ENCODE assay signal across 18 cellular contexts in genomic region chr3:188198001-188198400, GRCh38. TPM values are rescaled to one million over a fixed set of nuclear protein-coding genes. Genes with fewer than 3 reads are reported as not detected.
DNase-seq lines count a peak whose midpoint lies in the region; ATAC-seq and TF ChIP-seq lines count a peak whose summit lies in the region.
"Had no signal": no experiment of that assay in that cellular context is flagged by ENCODE, and none has a peak within 500 bp of the region (broad histone marks: within the 10 kb centered on the region; RNA-seq: fewer than 3 reads in every experiment).

No MANE protein-coding gene starts in this region.

- no peaks in the 10 kb centered on the region for H3K9me3 ChIP-seq in breast epithelium
- no peaks in the 10 kb centered on the region for H3K9me3 ChIP-seq in heart right ventricle
- H3K9me3 ChIP-seq in trophoblast cell (ENCODE audit: insufficient read depth, low read depth, low read length): no peaks in the 10 kb centered on the region
- H3K9me3 ChIP-seq in stomach smooth muscle (ENCODE audit: control insufficient read depth in 2 of 2, low read length in 2 of 2): no peaks in the 10 kb centered on the region
- no peaks in the 10 kb centered on the region for H3K9me3 ChIP-seq in PC-9 (ENCODE audit: insufficient read depth, low read depth)
- H3K9me3 ChIP-seq: BLaER1 had no signal

- no peak overlapping the region for H3K4me3 Mint-ChIP-seq in MCF 10A (ENCODE audit: unreplicated experiment)
- H3K4me3 Mint-ChIP-seq in activated naive CD4-positive, alpha-beta T cell treated with anti-CD3 and anti-CD28 coated beads, Interleukin-2, amount 10 ng/mL, durations not matched to agents 7 days and 5 days: no peak overlapping the region
- H3K4me3 Mint-ChIP-seq: CD8-positive, alpha-beta memory T cell had no signal

- H3K9me2 ChIP-seq in PC-9 (ENCODE audit: insufficient read depth): no peaks in the 10 kb centered on the region

- TF ChIP-seq CTCF in breast epithelium (IDR thresholded peaks at IDR 0.05): no peak
- TF ChIP-seq CTCF in MCF 10A (IDR thresholded peaks at IDR 0.05; ENCODE audit: unreplicated experiment): no peak
- no peak for TF ChIP-seq CTCF in heart right ventricle (IDR thresholded peaks at IDR 0.05)
- TF ChIP-seq CTCF in PC-9 (conservative IDR thresholded peaks at IDR 0.05): no peak
- no peak for TF ChIP-seq CTCF in GM20000 (IDR thresholded peaks at IDR 0.05; ENCODE audit: extremely low read depth, missing control alignments)

- DNase-seq in breast epithelium (ENCODE audit: low spot score in 2 of 2) (no peak), MCF 10A (ENCODE audit: unreplicated experiment) (no peak), heart right ventricle (no peak), trophoblast cell (no peak), PC-9 (no peak), GM20000 (ENCODE audit: low spot score) (no peak)
- no peak for DNase-seq in activated naive CD4-positive, alpha-beta T cell treated with anti-CD3 and anti-CD28 coated beads, Interleukin-2, amount 10 ng/mL, durations not matched to agents 7 days and 5 days
- DNase-seq: CD8-positive, alpha-beta memory T cell; H7; Karpas-422; NCI-H1436; NCI-H226; NCI-H526; NK-92 treated with Interleukin-12 subunit alpha and Interleukin-12 subunit beta, amount 100 ng/mL, for 24 hours; PC-3 had no signal

- peak in 4 of 8 donors; percentile 23 to 55 (median 39) for ATAC-seq in heart right ventricle
- ATAC-seq: PC-3 had no signal

- H4K12ac ChIP-seq in trophoblast cell (ENCODE audit: low read depth, low read length): no peak overlapping the region

- H2AFZ ChIP-seq in trophoblast cell (ENCODE audit: insufficient read depth, low read length, poor library complexity): no peak overlapping the region
- H2AFZ ChIP-seq in PC-9: no peak overlapping the region

- no peak overlapping the region for H4K8ac ChIP-seq in trophoblast cell (ENCODE audit: low read depth, low read length)

- peaks cover 6% of the 10 kb centered on the region for H3K36me3 Mint-ChIP-seq in MCF 10A (ENCODE audit: insufficient read depth, unreplicated experiment)
- H3K36me3 Mint-ChIP-seq in activated naive CD4-positive, alpha-beta T cell treated with anti-CD3 and anti-CD28 coated beads, Interleukin-2, amount 10 ng/mL, durations not matched to agents 7 days and 5 days: peaks cover 27% of the 10 kb centered on the region

- H2BK120ac ChIP-seq in trophoblast cell (ENCODE audit: insufficient read depth, low read length, poor library complexity): no peak overlapping the region

- no peaks in the 10 kb centered on the region; the same call in 1 of the 2 replicates for H3F3A ChIP-seq in PC-9 (ENCODE audit: insufficient read depth, low read depth)

- 67 to 74% methylated on average over 3 of the region's 3 CpGs for WGBS in heart right ventricle, 2 donors
- WGBS in trophoblast cell (ENCODE audit: extremely low coverage, insufficient coverage, insufficient read length): no CpG with 5 or more reads among the region's 3 CpGs

- peaks cover 3% of the 10 kb centered on the region for H3K79me1 ChIP-seq in trophoblast cell (ENCODE audit: low read length)

- no peak overlapping the region for H3K9ac ChIP-seq in trophoblast cell (ENCODE audit: low read length)
- peak overlapping the region in 1 of 2 donors; percentile 21 for H3K9ac ChIP-seq in stomach smooth muscle (ENCODE audit: low read length in 2 of 2)
- H3K9ac ChIP-seq: BLaER1 had no signal

- peak overlapping the region; percentile 3 for H3K4me2 ChIP-seq in trophoblast cell (ENCODE audit: low read length)
- H3K4me2 ChIP-seq in PC-9: no peak overlapping the region
- H3K4me2 ChIP-seq: BLaER1 had no signal

- no peak overlapping the region for H3K23ac ChIP-seq in trophoblast cell (ENCODE audit: low read length)

- CTCF ChIA-PET in MCF 10A (lab: Yijun Ruan, JAX): interaction anchor here (0.6 to 1.5 kb wide), 3 partner anchors 15 to 457 kb away, joined by 3 to 4 read pairs (median 3); no protein-coding TSS in a partner anchor
- CTCF ChIA-PET in PC-9 (lab: Charles Lee): no interaction called here
- CTCF ChIA-PET in activated naive CD4-positive, alpha-beta T cell treated with anti-CD3 and anti-CD28 coated beads, Interleukin-2, amount 10 ng/mL, durations not matched to agents 7 days and 5 days (lab: Charles Lee): interaction anchor here (0.6 kb wide), 1 partner anchor 461 kb away, joined by 3 read pairs; no protein-coding TSS in a partner anchor

- H4K91ac ChIP-seq in trophoblast cell (ENCODE audit: low read depth, low read length): no peak overlapping the region

- peaks cover 0 to 12% of the 10 kb centered on the region in 2 donors for H3K4me1 ChIP-seq in breast epithelium
- H3K4me1 ChIP-seq in heart right ventricle: peaks cover 4 to 75% (median 52%) of the 10 kb centered on the region in 9 donors
- peaks cover 22 to 31% of the 10 kb centered on the region in 2 experiments for H3K4me1 ChIP-seq in trophoblast cell (ENCODE audit: control insufficient read depth in 1 of 2, insufficient read depth in 2 of 2, low read length in 2 of 2)
- peaks cover 57% of the 10 kb centered on the region for H3K4me1 ChIP-seq in stomach smooth muscle (ENCODE audit: control insufficient read depth, insufficient read depth, low read length)
- peaks cover 24% of the 10 kb centered on the region for H3K4me1 ChIP-seq in PC-9 (replicated peaks; ENCODE audit: insufficient read depth)

- H3K27ac ChIP-seq in breast epithelium: peak overlapping the region; percentile 44 to 56
- peak overlapping the region; percentile 43 to 85 (median 81) for H3K27ac ChIP-seq in heart right ventricle
- H3K27ac ChIP-seq in trophoblast cell (ENCODE audit: low read depth, low read length): no peak overlapping the region
- peak overlapping the region; percentile 89 for H3K27ac ChIP-seq in stomach smooth muscle (ENCODE audit: low read length)
- H3K27ac ChIP-seq in PC-9: no peak overlapping the region
- H3K27ac ChIP-seq: 22Rv1, BLaER1 had no signal

- H3K4me3 ChIP-seq in breast epithelium (no peak overlapping the region), heart right ventricle (no peak overlapping the region), trophoblast cell (ENCODE audit: low read depth, low read length) (no peak overlapping the region), stomach smooth muscle (ENCODE audit: low read length in 2 of 2) (peak overlapping the region in 1 of 2 donors; percentile 29), PC-9 (no peak overlapping the region)
- H3K4me3 ChIP-seq: BLaER1 had no signal

- H3K4ac ChIP-seq in trophoblast cell (ENCODE audit: low read depth, low read length): no peak overlapping the region

- H4K20me1 ChIP-seq in PC-9 (ENCODE audit: insufficient read depth): peaks cover 3% of the 10 kb centered on the region; the same call in 1 of the 2 replicates

- H3K18ac ChIP-seq in trophoblast cell (ENCODE audit: low read length): no peak overlapping the region

- no peaks in the 10 kb centered on the region for H3K36me3 ChIP-seq in breast epithelium
- H3K36me3 ChIP-seq in heart right ventricle: peaks cover 0 to 8% (median 0%) of the 10 kb centered on the region in 9 donors
- H3K36me3 ChIP-seq in trophoblast cell (ENCODE audit: control insufficient read depth in 1 of 2, insufficient read depth in 2 of 2, low read length in 2 of 2): no peaks in the 10 kb centered on the region
- H3K36me3 ChIP-seq in stomach smooth muscle (ENCODE audit: control insufficient read depth in 2 of 2, insufficient read depth in 2 of 2, low read length in 2 of 2): peaks cover 0 to 4% of the 10 kb centered on the region in 2 donors
- peaks cover under 1% of the 10 kb centered on the region; the same call in 1 of the 2 replicates for H3K36me3 ChIP-seq in PC-9 (ENCODE audit: low read depth)

- no peak overlapping the region for H2BK12ac ChIP-seq in trophoblast cell (ENCODE audit: low read length)

- no peak overlapping the region for H3K27ac Mint-ChIP-seq in MCF 10A (ENCODE audit: low read depth, unreplicated experiment)
- no peak overlapping the region for H3K27ac Mint-ChIP-seq in activated naive CD4-positive, alpha-beta T cell treated with anti-CD3 and anti-CD28 coated beads, Interleukin-2, amount 10 ng/mL, durations not matched to agents 7 days and 5 days

- BruUV-seq in MCF 10A (replicated peaks; lab: Mats Ljungman, UMichigan) (no TSS peak), PC-9 (replicated peaks; lab: Mats Ljungman, UMichigan) (no TSS peak)

- H3K27me3 ChIP-seq in breast epithelium: no peaks in the 10 kb centered on the region
- H3K27me3 ChIP-seq in heart right ventricle: no peaks in the 10 kb centered on the region
- no peaks in the 10 kb centered on the region for H3K27me3 ChIP-seq in trophoblast cell (ENCODE audit: insufficient read depth, low read length)
- H3K27me3 ChIP-seq in stomach smooth muscle (ENCODE audit: control insufficient read depth in 1 of 2, insufficient read depth in 2 of 2, low read length in 2 of 2): no peaks in the 10 kb centered on the region
- H3K27me3 ChIP-seq in PC-9 (ENCODE audit: insufficient read depth, low read depth): no peaks in the 10 kb centered on the region
- H3K27me3 ChIP-seq: BLaER1 had no signal

- H3K9me3 Mint-ChIP-seq in MCF 10A (ENCODE audit: unreplicated experiment): no peaks in the 10 kb centered on the region
- H3K9me3 Mint-ChIP-seq in activated naive CD4-positive, alpha-beta T cell treated with anti-CD3 and anti-CD28 coated beads, Interleukin-2, amount 10 ng/mL, durations not matched to agents 7 days and 5 days: no peaks in the 10 kb centered on the region
- H3K9me3 Mint-ChIP-seq: CD8-positive, alpha-beta memory T cell had no signal

- H2BK5ac ChIP-seq in trophoblast cell (ENCODE audit: low read depth, low read length, poor library complexity): no peak overlapping the region

- no peaks in the 10 kb centered on the region for H3K27me3 Mint-ChIP-seq in MCF 10A (ENCODE audit: insufficient read depth, unreplicated experiment)
- no peaks in the 10 kb centered on the region for H3K27me3 Mint-ChIP-seq in activated naive CD4-positive, alpha-beta T cell treated with anti-CD3 and anti-CD28 coated beads, Interleukin-2, amount 10 ng/mL, durations not matched to agents 7 days and 5 days

- POLR2A ChIA-PET in MCF 10A (lab: Yijun Ruan, JAX) (interaction anchor here (1.1 kb wide), 1 partner anchor 44 kb away, joined by 3 read pairs; the partner anchor contains the start of gene LPP), PC-9 (lab: Charles Lee; ENCODE audit: unreplicated experiment) (no interaction called here)

- no peak for TF ChIP-seq POLR2A in breast epithelium (IDR thresholded peaks at IDR 0.05)

- peaks cover 22% of the 10 kb centered on the region for H3K4me1 Mint-ChIP-seq in MCF 10A (ENCODE audit: insufficient read depth, unreplicated experiment)
- peaks cover 18% of the 10 kb centered on the region for H3K4me1 Mint-ChIP-seq in activated naive CD4-positive, alpha-beta T cell treated with anti-CD3 and anti-CD28 coated beads, Interleukin-2, amount 10 ng/mL, durations not matched to agents 7 days and 5 days

- no peaks in the 10 kb centered on the region for H3K79me2 ChIP-seq in trophoblast cell (ENCODE audit: control insufficient read depth, insufficient read depth, low read length, poor library complexity)
- peaks cover 52% of the 10 kb centered on the region for H3K79me2 ChIP-seq in PC-9 (ENCODE audit: low read depth)

- H2AK5ac ChIP-seq in trophoblast cell (ENCODE audit: low read length): no peak overlapping the region

- intact Hi-C loops in breast epithelium (cut with DNase I; ENCODE audit: low total_unique reads) (no loop called here), MCF 10A (cut with micrococcal nuclease) (no loop called here), heart right ventricle (cut with DNase I) (no loop called here), PC-9 (cut with micrococcal nuclease; ENCODE audit: unreplicated experiment) (no loop called here)

- H3K14ac ChIP-seq in trophoblast cell (ENCODE audit: low read length): no peak overlapping the region

RNA-seq across cellular contexts. Expression of gene LPP, which starts 44.0 kb away (rescaled TPM):
- 100 to 1,000 TPM; 135 to 183 (median 147) TPM for total RNA-seq in breast epithelium
- 107 and 117 TPM in 2 replicates for total RNA-seq in MCF 10A (2022)
- total RNA-seq in heart right ventricle: 100 to 1,000 TPM; 116 to 188 (median 148) TPM
- 10 to 100 TPM in 1 of 2 donors, 1 to 10 TPM in 1; 8.5 to 12.9 TPM for polyA plus RNA-seq in heart right ventricle
- polyA plus RNA-seq in trophoblast cell (2013): 29.2 and 30.6 TPM in 2 replicates
- 113 and 148 TPM in 2 replicates for total RNA-seq in PC-9 (2021)

Comparison
In these comparisons a context has a peak if more than half of its experiments do, and no peak if none do; other contexts are left out.
1. H3K27ac ChIP-seq: peak in breast epithelium (2 of 2), heart right ventricle (10 of 10) and stomach smooth muscle (single experiment); none in trophoblast cell (single experiment) and PC-9 (single experiment).